17 cellular contexts compared by ENCODE assay signal in the genomic region with DNA sequence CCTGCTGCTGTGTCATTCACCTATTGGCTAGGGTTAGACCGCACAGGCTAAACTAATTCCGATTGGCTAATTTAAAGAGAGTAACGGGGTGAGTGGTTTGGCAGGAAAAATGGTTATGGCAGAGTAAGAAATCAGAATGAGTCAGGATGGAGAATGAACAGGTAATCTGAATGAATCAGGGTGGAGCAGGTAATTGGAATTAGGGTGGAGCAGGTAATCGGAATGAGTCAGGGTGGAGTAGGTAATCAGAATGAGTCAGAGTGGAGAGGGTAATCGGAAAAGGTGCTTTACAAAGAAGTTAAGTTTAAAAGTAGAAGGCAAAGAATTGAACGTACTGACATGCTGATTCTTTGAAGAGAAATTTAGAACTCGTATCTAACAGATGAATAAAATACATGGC.
"Had no signal": no experiment of that assay in that cellular context is flagged by ENCODE, and none has a peak within 500 bp of the region (broad histone marks: within the 10 kb centered on the region; RNA-seq: fewer than 3 reads in every experiment).

No MANE protein-coding gene starts in this region.

- ATAC-seq: body of pancreas; gastroesophageal sphincter; left lung; naive thymus-derived CD8-positive, alpha-beta T cell; pancreas; sciatic nerve had no signal

- H3K9me3 Mint-ChIP-seq: activated CD4-positive, alpha-beta T cell treated with anti-CD3 and anti-CD28 coated beads, Interleukin-2, amount 10 ng/mL, durations not matched to agents 7 days and 5 days; activated naive CD4-positive, alpha-beta T cell treated with anti-CD3 and anti-CD28 coated beads for 36 hours; activated T-helper 2 cell treated with anti-CD3 and anti-CD28 coated beads, Interferon-gamma antibody, Interleukin-2, Interleukin-4, amounts not matched to agents 10 μg/mL and 5 μg/mL and 100 μg/mL, durations not matched to agents 14 hours and 24 hours and 36 hours; central memory CD8-positive, alpha-beta T cell; memory B cell; naive thymus-derived CD8-positive, alpha-beta T cell had no signal

- H3K4me3 Mint-ChIP-seq: activated CD4-positive, alpha-beta T cell treated with anti-CD3 and anti-CD28 coated beads, Interleukin-2, amount 10 ng/mL, durations not matched to agents 7 days and 5 days; activated naive CD4-positive, alpha-beta T cell treated with anti-CD3 and anti-CD28 coated beads for 36 hours; central memory CD8-positive, alpha-beta T cell; memory B cell; naive thymus-derived CD8-positive, alpha-beta T cell had no signal

- H3K4me1 ChIP-seq: body of pancreas, gastroesophageal sphincter, pancreas, stomach, testis had no signal

- H3K27ac Mint-ChIP-seq: activated CD4-positive, alpha-beta T cell treated with anti-CD3 and anti-CD28 coated beads, Interleukin-2, amount 10 ng/mL, durations not matched to agents 7 days and 5 days; activated naive CD4-positive, alpha-beta T cell treated with anti-CD3 and anti-CD28 coated beads for 36 hours; activated T-helper 2 cell treated with anti-CD3 and anti-CD28 coated beads, Interferon-gamma antibody, Interleukin-2, Interleukin-4, amounts not matched to agents 10 μg/mL and 5 μg/mL and 100 μg/mL, durations not matched to agents 14 hours and 24 hours and 36 hours; memory B cell had no signal

- H3K27ac ChIP-seq: body of pancreas, gastroesophageal sphincter, left lung, pancreas, stomach, testis had no signal

- DNase-seq: activated CD4-positive, CD25-positive, alpha-beta regulatory T cell; activated T-cell treated with anti-CD3 and anti-CD28 coated beads for 4 hours; amniotic stem cell; body of pancreas; effector memory CD4-positive, alpha-beta T cell; left lung; naive thymus-derived CD8-positive, alpha-beta T cell; pancreas; stomach; testis had no signal

- H3K27me3 Mint-ChIP-seq: activated CD4-positive, alpha-beta T cell treated with anti-CD3 and anti-CD28 coated beads, Interleukin-2, amount 10 ng/mL, durations not matched to agents 7 days and 5 days; central memory CD8-positive, alpha-beta T cell; memory B cell; naive thymus-derived CD8-positive, alpha-beta T cell had no signal

- H3K27me3 ChIP-seq: body of pancreas, gastroesophageal sphincter, left lung, pancreas, stomach, testis had no signal
